Comparison of ENCODE assay signal across 15 cellular contexts in genomic region chr12:95257541-95257940, GRCh38. TPM values are rescaled to one million over a fixed set of nuclear protein-coding genes. Genes with fewer than 3 reads are reported as not detected.
DNase-seq lines count a peak whose midpoint lies in the region; ATAC-seq, FAIRE-seq and TF ChIP-seq lines count a peak whose summit lies in the region.
"Had no signal": no experiment of that assay in that cellular context is flagged by ENCODE, and none has a peak within 500 bp of the region (broad histone marks: within the 10 kb centered on the region; RNA-seq: fewer than 3 reads in every experiment).

No MANE protein-coding gene starts in this region.

- H3K9ac ChIP-seq in IMR-90 (ENCODE audit: low read depth, low read length) (no peak overlapping the region), smooth muscle cell (ENCODE audit: low read depth) (no peak overlapping the region)
- H3K9ac ChIP-seq: BLaER1, GM23248 had no signal

- H4K20me1 ChIP-seq in IMR-90 (ENCODE audit: insufficient read depth, low read length): no peaks in the 10 kb centered on the region
- H4K20me1 ChIP-seq in smooth muscle cell (ENCODE audit: low read depth): peaks cover 4% of the 10 kb centered on the region
- H4K20me1 ChIP-seq in osteoblast (ENCODE audit: insufficient read depth, low read length): no peaks in the 10 kb centered on the region

- H2BK5ac ChIP-seq in IMR-90 (ENCODE audit: low read depth, low read length, poor library complexity, severe bottlenecking): peak overlapping the region; percentile 28

- DNase-seq in IMR-90 (peak; percentile 44), iPS DF 4.7 (ENCODE audit: extremely low read depth, low spot score) (peak; percentile 7), smooth muscle cell (lab: John Stamatoyannopoulos, UW; ENCODE audit: unreplicated experiment) (no peak), HPDE6-E6E7 (ENCODE audit: extremely low spot score) (no peak), osteoblast (ENCODE audit: insufficient read length, low spot score, missing footprints) (no peak), brain microvascular endothelial cell (no peak), RCC 7860 (ENCODE audit: low spot score) (no peak)
- DNase-seq: NCI-H1092 treated with DMSO at 0.1 percent for 48 hours, NCI-H187, NCI-H774, Right ventricle myocardium superior had no signal

- TF ChIP-seq CTCF in IMR-90 (conservative IDR thresholded peaks at IDR 0.05; ENCODE audit: low read depth, low read length) (no peak), smooth muscle cell (IDR thresholded peaks at IDR 0.05; ENCODE audit: borderline replicate concordance, insufficient read depth, poor library complexity, severe bottlenecking) (no peak), osteoblast (IDR thresholded peaks at IDR 0.05; ENCODE audit: extremely low read depth, low read depth, low read length) (no peak), brain microvascular endothelial cell (IDR thresholded peaks at IDR 0.05; ENCODE audit: low read depth, low read length, missing control alignments) (no peak)

- H3K27ac ChIP-seq in IMR-90 (ENCODE audit: insufficient read depth, low read length) (peak overlapping the region; percentile 55; the same call in 1 of the 2 replicates), ectodermal cell (ENCODE audit: insufficient read depth, low read depth, low read length, poor library complexity, severe bottlenecking) (peak overlapping the region; percentile 38), smooth muscle cell (ENCODE audit: low read depth) (peak overlapping the region; percentile 44), osteoblast (ENCODE audit: low read depth, low read length) (no peak overlapping the region), brain microvascular endothelial cell (no peak overlapping the region)
- H3K27ac ChIP-seq: BLaER1, GM23248 had no signal

- no peak overlapping the region for H2BK15ac ChIP-seq in IMR-90 (ENCODE audit: low read depth, low read length)

- dilution Hi-C loops in IMR-90 (cut with HindIII; ENCODE audit: low sequenced_read_pairs, unreplicated experiment): no loop called here

- no peak overlapping the region for H2AK5ac ChIP-seq in IMR-90 (ENCODE audit: low read depth, low read length)

- no peak overlapping the region for H3K23ac ChIP-seq in IMR-90 (ENCODE audit: low read depth, low read length)

- no TSS peak for BruUV-seq in IMR-90 (replicated peaks; lab: Mats Ljungman, UMichigan)

- H4K5ac ChIP-seq in IMR-90 (ENCODE audit: low read depth, low read length): peak overlapping the region; percentile 70

- TF ChIP-seq RAD21 in IMR-90 (IDR thresholded peaks at IDR 0.05; ENCODE audit: low read length): no peak

- no peak for TF ChIP-seq POLR2A in IMR-90 (IDR thresholded peaks at IDR 0.05; ENCODE audit: low read depth, low read length)

- H3K27me3 ChIP-seq in IMR-90 (ENCODE audit: control insufficient read depth, insufficient read depth, low read length) (no peaks in the 10 kb centered on the region), ectodermal cell (ENCODE audit: control insufficient read depth, insufficient read depth, low read length, poor library complexity, severe bottlenecking) (no peaks in the 10 kb centered on the region), smooth muscle cell (ENCODE audit: low read depth) (no peaks in the 10 kb centered on the region), osteoblast (ENCODE audit: insufficient read depth, low read length) (no peaks in the 10 kb centered on the region), brain microvascular endothelial cell (replicated peaks) (no peaks in the 10 kb centered on the region)
- H3K27me3 ChIP-seq: BLaER1 had no signal

- H2AFZ ChIP-seq in IMR-90 (replicated peaks; ENCODE audit: low read length, poor library complexity) (no peak overlapping the region), smooth muscle cell (ENCODE audit: low read depth) (no peak overlapping the region), osteoblast (ENCODE audit: low read length) (no peak overlapping the region)
- H2AFZ ChIP-seq: GM23248 had no signal

- H3K79me1 ChIP-seq in IMR-90 (ENCODE audit: low read depth in 1 of 2, low read length in 2 of 2): peaks cover 24 to 29% of the 10 kb centered on the region in 2 experiments

- CTCF ChIA-PET in IMR-90 (lab: Yijun Ruan, JAX): no interaction called here

- no peak overlapping the region for H2BK120ac ChIP-seq in IMR-90 (ENCODE audit: low read depth, low read length)

- H3K4me3 ChIP-seq in IMR-90 (ENCODE audit: insufficient read depth, low read depth, low read length): no peak overlapping the region
- no peak overlapping the region for H3K4me3 ChIP-seq in ectodermal cell (ENCODE audit: insufficient read depth, low read depth, low read length)
- no peak overlapping the region for H3K4me3 ChIP-seq in smooth muscle cell
- H3K4me3 ChIP-seq in osteoblast (ENCODE audit: insufficient read depth, low read length): no peak overlapping the region
- no peak overlapping the region for H3K4me3 ChIP-seq in brain microvascular endothelial cell (ENCODE audit: low read depth, low read length)
- H3K4me3 ChIP-seq: BLaER1, GM23248, K562 had no signal

- no peaks in the 10 kb centered on the region; the same call in 1 of the 2 replicates for H3K4me1 ChIP-seq in IMR-90 (ENCODE audit: control insufficient read depth, insufficient read depth, low read length)
- H3K4me1 ChIP-seq in ectodermal cell (ENCODE audit: control insufficient read depth, insufficient read depth, low read length): peaks cover 10% of the 10 kb centered on the region
- H3K4me1 ChIP-seq in smooth muscle cell (ENCODE audit: low read depth): no peaks in the 10 kb centered on the region
- no peaks in the 10 kb centered on the region for H3K4me1 ChIP-seq in osteoblast (ENCODE audit: insufficient read depth, low read length)
- H3K4me1 ChIP-seq: BLaER1 had no signal

- no peak overlapping the region for H4K8ac ChIP-seq in IMR-90 (ENCODE audit: low read depth in 2 of 2, low read length in 2 of 2)

- no peak overlapping the region for H3K56ac ChIP-seq in IMR-90 (ENCODE audit: extremely low read depth, insufficient read depth, low read length)

- no peaks in the 10 kb centered on the region for H3F3A ChIP-seq in smooth muscle cell (ENCODE audit: low read depth)

- no peak overlapping the region for H3K14ac ChIP-seq in IMR-90 (replicated peaks; ENCODE audit: low read depth, low read length)

- H3K9me1 ChIP-seq in IMR-90 (ENCODE audit: insufficient read depth, low read length): 0 out of 2 replicates have a peak, but pooled peaks cover 2% of the 10 kb centered on the region

- in situ Hi-C loops in IMR-90 (cut with MboI; ENCODE audit: low sequenced_read_pairs): no loop called here
- in situ Hi-C loops in brain microvascular endothelial cell (cut with HindIII; ENCODE audit: low pct_ligation_motif_present, low sequenced_read_pairs): no loop called here

- H2AK9ac ChIP-seq in IMR-90 (replicated peaks; ENCODE audit: low read depth, low read length, poor library complexity): no peak overlapping the region

- H3K4me2 ChIP-seq in IMR-90 (ENCODE audit: low read depth, low read length) (no peak overlapping the region), smooth muscle cell (no peak overlapping the region), osteoblast (ENCODE audit: insufficient read depth, low read length) (no peak overlapping the region)
- H3K4me2 ChIP-seq: BLaER1 had no signal

- H3K18ac ChIP-seq in IMR-90 (ENCODE audit: low read depth, low read length): peak overlapping the region; percentile 94

- no peak overlapping the region for H3K4ac ChIP-seq in IMR-90 (ENCODE audit: low read depth, low read length)

- H3K36me3 ChIP-seq in IMR-90 (ENCODE audit: control insufficient read depth, insufficient read depth, low read length) (peaks cover 15% of the 10 kb centered on the region), ectodermal cell (ENCODE audit: control insufficient read depth, insufficient read depth, low read length) (peaks cover 29% of the 10 kb centered on the region), smooth muscle cell (ENCODE audit: low read depth) (peaks cover 6% of the 10 kb centered on the region), osteoblast (ENCODE audit: insufficient read depth, low read length) (peaks cover 32% of the 10 kb centered on the region), brain microvascular endothelial cell (replicated peaks) (peaks cover 39% of the 10 kb centered on the region)

- no peaks in the 10 kb centered on the region for H3K9me3 ChIP-seq in IMR-90 (ENCODE audit: control insufficient read depth, insufficient read depth, low read length)
- H3K9me3 ChIP-seq in ectodermal cell (ENCODE audit: control insufficient read depth, low read length): no peaks in the 10 kb centered on the region
- no peaks in the 10 kb centered on the region for H3K9me3 ChIP-seq in smooth muscle cell (replicated peaks; ENCODE audit: low read depth)
- no peaks in the 10 kb centered on the region for H3K9me3 ChIP-seq in osteoblast (ENCODE audit: low read depth, low read length)
- H3K9me3 ChIP-seq: BLaER1 had no signal

- WGBS in IMR-90 (ENCODE audit: extremely low coverage in 2 of 2, insufficient read length in 1 of 2), 2 experiments: no CpG with 5 or more reads among the region's 3 CpGs
- WGBS in ectodermal cell, 2 experiments: 42 to 47% methylated on average over 2 to 3 of the region's 3 CpGs
- WGBS in smooth muscle cell (ENCODE audit: low lambda C conversion rate): 78% methylated on average over 3 of the region's 3 CpGs

- POLR2A ChIA-PET in IMR-90 (lab: Charles Lee; ENCODE audit: unreplicated experiment): interaction anchor here (0.5 kb wide), 1 partner anchor 108 kb away, joined by 7 read pairs; no protein-coding TSS in a partner anchor

- no peak overlapping the region for H2BK20ac ChIP-seq in IMR-90 (ENCODE audit: low read depth, low read length)

- ATAC-seq in IMR-90 (ENCODE audit: low read depth): peak; percentile 53
- ATAC-seq: K562 had no signal

- FAIRE-seq in RCC 7860 (lab: Jason Lieb, UNC): no peak

- intact Hi-C loops in IMR-90 (cut with micrococcal nuclease): no loop called here

- no peak overlapping the region for H4K91ac ChIP-seq in IMR-90 (ENCODE audit: insufficient read depth, low read depth, low read length)

- H3K79me2 ChIP-seq in smooth muscle cell (ENCODE audit: low read depth) (no peaks in the 10 kb centered on the region), osteoblast (ENCODE audit: insufficient read depth, low read length) (no peaks in the 10 kb centered on the region)

RNA-seq across cellular contexts. Expression of gene VEZT, which starts 39.9 kb away (rescaled TPM):
- 83.6 and 90.2 TPM in 2 replicates for total RNA-seq in IMR-90 (2012; rRNA removed)
- 44.6 and 54.5 TPM in 2 replicates for polyA plus RNA-seq in IMR-90 (2012; rRNA removed)
- 11.2 and 16.4 TPM in 2 replicates for polyA plus RNA-seq in IMR-90 (2012; cell fraction: cytosol; rRNA removed)
- 5.8 and 62.0 TPM in 2 replicates for polyA plus RNA-seq in IMR-90 (2012; cell fraction: nucleus; rRNA removed; ENCODE audit: low replicate concordance)
- polyA plus RNA-seq in ectodermal cell (2013, experiment 1 of 4): 87.8 TPM
- polyA plus RNA-seq in ectodermal cell (2013, experiment 2 of 4): 94.2 TPM
- 74.1 TPM for polyA plus RNA-seq in ectodermal cell (2013, experiment 3 of 4)
- polyA plus RNA-seq in ectodermal cell (2013, experiment 4 of 4): 79.4 TPM
- total RNA-seq in smooth muscle cell: 65.2 and 71.5 TPM in 2 replicates
- 21.2 and 24.8 TPM in 2 replicates for polyA plus RNA-seq in smooth muscle cell
- 77.1 and 86.3 TPM in 2 replicates for total RNA-seq in osteoblast

RNA-seq across cellular contexts. Expression of gene FGD6, which starts 40.3 kb away (rescaled TPM):
- total RNA-seq in IMR-90 (2012; rRNA removed) (9.5 and 9.7 TPM in 2 replicates), smooth muscle cell (7.7 and 11.0 TPM in 2 replicates), osteoblast (11.9 and 14.4 TPM in 2 replicates)
- polyA plus RNA-seq in IMR-90 (2012; rRNA removed) (2.0 and 2.6 TPM in 2 replicates), smooth muscle cell (2.5 and 3.5 TPM in 2 replicates)
- polyA plus RNA-seq in IMR-90 (2012; cell fraction: cytosol; rRNA removed): 0.42 and 0.52 TPM in 2 replicates
- polyA plus RNA-seq in IMR-90 (2012; cell fraction: nucleus; rRNA removed; ENCODE audit: low replicate concordance): 1.0 and 11.0 TPM in 2 replicates
- 16.3 TPM for polyA plus RNA-seq in ectodermal cell (2013, experiment 1 of 4)
- polyA plus RNA-seq in ectodermal cell (2013, experiment 2 of 4): 17.8 TPM
- 11.8 TPM for polyA plus RNA-seq in ectodermal cell (2013, experiment 3 of 4)
- 14.2 TPM for polyA plus RNA-seq in ectodermal cell (2013, experiment 4 of 4)

Comparison
In these comparisons a context has a peak if more than half of its experiments do, and no peak if none do; other contexts are left out.
1. DNase-seq: peak in IMR-90 (single experiment) and iPS DF 4.7 (single experiment); none in smooth muscle cell (single experiment), HPDE6-E6E7 (single experiment), osteoblast (single experiment), brain microvascular endothelial cell (single experiment) and RCC 7860 (single experiment).
2. H3K27ac ChIP-seq: peak in IMR-90 (single experiment), ectodermal cell (single experiment) and smooth muscle cell (single experiment); none in osteoblast (single experiment) and brain microvascular endothelial cell (single experiment).